ENCODE assay signal across 1 cellular context in the genomic region with DNA sequence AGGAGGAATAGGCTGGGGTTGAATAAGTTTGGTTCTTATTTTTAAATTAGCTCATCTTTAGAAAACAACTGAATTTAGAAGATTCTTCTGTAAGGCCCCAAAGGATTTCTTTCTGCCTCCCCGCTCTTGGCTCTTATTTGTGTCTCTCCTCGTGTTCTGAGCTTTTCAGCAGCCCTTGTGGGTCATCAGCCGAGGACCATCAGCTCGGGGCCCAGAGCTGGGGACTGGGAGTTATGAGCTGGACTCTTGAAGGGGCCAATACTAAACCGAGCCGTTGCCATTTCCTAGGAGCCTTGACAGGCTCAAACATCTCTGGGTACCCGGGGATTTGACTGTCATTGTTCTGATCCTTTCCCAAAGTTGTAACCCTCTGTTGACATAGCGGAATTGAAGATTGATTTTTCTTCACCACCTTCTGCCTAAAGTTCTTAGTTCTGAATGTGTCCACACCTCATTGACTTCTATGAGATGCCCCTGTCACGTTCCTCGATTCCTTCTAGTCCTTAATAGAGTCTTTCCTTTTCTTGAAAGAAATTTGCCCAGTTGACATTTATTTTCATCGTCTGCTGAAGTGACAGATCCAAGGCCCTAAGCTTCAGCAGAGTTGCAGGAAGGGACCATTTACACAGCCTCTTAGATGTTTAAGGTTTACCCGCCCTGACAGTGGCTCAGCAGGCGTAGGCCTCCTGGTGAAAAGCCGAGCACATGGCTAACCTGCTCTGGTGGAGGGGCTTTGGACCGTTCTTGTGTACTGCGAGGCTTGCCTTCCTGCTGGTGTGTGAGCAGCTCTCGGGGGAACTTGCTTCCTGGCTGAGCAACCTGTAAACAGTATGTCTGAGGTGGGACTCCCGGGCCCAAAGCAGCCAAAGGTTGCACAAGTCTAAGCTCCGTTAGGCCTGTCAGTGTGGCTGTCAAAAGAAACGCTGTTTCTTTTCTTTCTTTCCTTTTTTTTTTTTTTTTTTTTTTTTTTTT.
TF ChIP-seq lines count a peak whose summit lies in the region.

No MANE protein-coding gene starts in this region.

TF ChIP-seq in GM23338, 12 proteins besides CTCF, POLR2A, EP300 and RAD21 (continued from another document):
- TF ChIP-seq JUNB (IDR thresholded peaks at IDR 0.05; ENCODE audit: unreplicated experiment) (no peak), POLR2AphosphoS5 (IDR thresholded peaks at IDR 0.05; ENCODE audit: low read depth) (no peak), CREB1 (CRISPR knock-in tag; IDR thresholded peaks at IDR 0.05; ENCODE audit: low read depth) (no peak), EZH2phosphoT487 (IDR thresholded peaks at IDR 0.05; ENCODE audit: unreplicated experiment) (no peak), ZNF331 (CRISPR knock-in tag; IDR thresholded peaks at IDR 0.05; ENCODE audit: low read depth) (no peak), ETS1 (IDR thresholded peaks at IDR 0.05) (no peak), NANOG (IDR thresholded peaks at IDR 0.05; ENCODE audit: borderline replicate concordance) (no peak), ZNF114 (CRISPR knock-in tag; IDR thresholded peaks at IDR 0.05) (no peak), REST (IDR thresholded peaks at IDR 0.05; ENCODE audit: unreplicated experiment) (no peak), EZH2 (IDR thresholded peaks at IDR 0.05; ENCODE audit: low read depth, unreplicated experiment) (no peak)
